In the genomic region with DNA sequence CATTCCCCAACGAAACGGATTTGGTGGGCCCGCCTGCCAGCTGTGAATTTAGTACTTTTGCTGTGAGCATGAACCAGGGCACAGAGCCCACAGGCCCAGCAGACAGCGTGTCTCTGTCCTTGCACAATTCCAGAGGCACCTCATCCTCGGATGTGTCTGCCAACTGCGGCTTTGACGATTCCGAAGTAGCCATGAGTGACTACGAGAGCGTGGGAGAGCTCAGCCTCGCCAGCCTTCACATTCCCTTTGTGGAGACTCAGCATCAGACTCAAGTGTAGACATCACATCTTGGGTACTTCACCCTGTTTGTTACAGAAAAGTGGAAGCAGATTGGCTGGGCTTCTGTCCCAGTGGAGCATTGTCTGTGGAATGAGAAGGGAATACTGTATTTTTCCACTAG, we compare ENCODE assay signal across 26 cellular contexts.
"Had no signal": no experiment of that assay in that cellular context is flagged by ENCODE, and none has a peak within 500 bp of the region (broad histone marks: within the 10 kb centered on the region; RNA-seq: fewer than 3 reads in every experiment).

No MANE protein-coding gene starts in this region.

- H3K27me3 ChIP-seq: neutrophil, pancreas, right atrium auricular region, right lobe of liver, sigmoid colon, spleen, suprapubic skin, testis, tibial artery, transverse colon, vagina had no signal

- H3K9me3 ChIP-seq: neutrophil, pancreas, prostate gland, right atrium auricular region, right lobe of liver, sigmoid colon, spleen, suprapubic skin, testis, tibial artery, transverse colon, vagina had no signal

- H3K27ac ChIP-seq: neutrophil, pancreas, prostate gland, right atrium auricular region, right lobe of liver, sigmoid colon, skin epidermis, spleen, suprapubic skin, testis, tibial artery, transverse colon, vagina had no signal

- H3K4me1 ChIP-seq: pancreas, prostate gland, right atrium auricular region, spleen, testis, transverse colon had no signal

- H3K4me3 ChIP-seq: pancreas, prostate gland, right atrium auricular region, right lobe of liver, sigmoid colon, skin epidermis, smooth muscle cell, spleen, suprapubic skin, testis, tibial artery, transverse colon, vagina had no signal

- DNase-seq: naive B cell; naive thymus-derived CD8-positive, alpha-beta T cell; nephron progenitor cell; pancreas; retina; right lobe of liver; sigmoid colon; spleen; stimulated activated CD4-positive, alpha-beta T cell treated with anti-CD3 and anti-CD28 coated beads, Interleukin-12 subunit alpha, Interleukin-12 subunit beta, amount 100 ng/mL, for 4 hours; stimulated activated CD4-positive, alpha-beta T cell treated with anti-CD3 and anti-CD28 coated beads, Interleukin-1b, Interleukin-23, amount 100 ng/mL, for 48 hours; stimulated activated CD4-positive, alpha-beta T cell treated with anti-CD3 and anti-CD28 coated beads, Interleukin-4, amount 100 ng/mL, for 1 hour; stimulated activated CD4-positive, alpha-beta T cell treated with anti-CD3 and anti-CD28 coated beads, Interleukin-4, amount 100 ng/mL, for 4 hours; stimulated activated CD8-positive, alpha-beta memory T cell treated with anti-CD3 and anti-CD28 coated beads, Interleukin-4, amount 100 ng/mL, for 48 hours; stimulated activated naive CD4-positive, alpha-beta T cell; stimulated activated naive CD8-positive, alpha-beta T cell treated with anti-CD3 and anti-CD28 coated beads, Interleukin-15, amount 100 ng/mL, for 72 hours; stimulated activated naive CD8-positive, alpha-beta T cell treated with anti-CD3 and anti-CD28 coated beads, Interleukin-15, Interleukin-2, amounts not matched to agents 100 U/mL and 50 U/mL, for 24 hours; testis; tibial artery; transverse colon had no signal

- H3K4me2 ChIP-seq: smooth muscle cell had no signal

- H3K36me3 ChIP-seq: neutrophil, pancreas, prostate gland, right atrium auricular region, right lobe of liver, sigmoid colon, spleen, suprapubic skin, tibial artery, transverse colon, vagina had no signal
